In genomic region chr6:132188865-132189264, GRCh38 we compare ENCODE assay signal across 14 cellular contexts.
DNase-seq lines count a peak whose midpoint lies in the region; ATAC-seq and TF ChIP-seq lines count a peak whose summit lies in the region.
"Had no signal": no experiment of that assay in that cellular context is flagged by ENCODE, and none has a peak within 500 bp of the region (broad histone marks: within the 10 kb centered on the region; RNA-seq: fewer than 3 reads in every experiment).

No MANE protein-coding gene starts in this region.

- H3K4me1 ChIP-seq in foreskin keratinocyte: peaks cover 15% of the 10 kb centered on the region

- no peak overlapping the region for H3K27ac ChIP-seq in foreskin keratinocyte
- H3K27ac ChIP-seq: skin epidermis, VCaP had no signal

- DNase-seq in AG08395 (ENCODE audit: low spot score): peak; percentile 75
- DNase-seq in HS-5 (ENCODE audit: low read depth): peak; percentile 57
- DNase-seq in SW480 (ENCODE audit: low spot score): peak; percentile 44
- DNase-seq in foreskin keratinocyte: peak; percentile 14 to 26
- DNase-seq in NCI-H1417 (lab: John Stamatoyannopoulos, UW): no peak
- no peak for DNase-seq in T-helper 2 cell
- DNase-seq in NK-92 (lab: John Stamatoyannopoulos, UW; ENCODE audit: unreplicated experiment): no peak
- DNase-seq: AML-193, NCI-H2081, nephron progenitor cell had no signal

- ATAC-seq in foreskin keratinocyte (peak; percentile 68), GM19328 (IDR thresholded peaks at IDR 0.05; ENCODE audit: unreplicated experiment) (no peak)
- ATAC-seq: Panc1 had no signal

- TF ChIP-seq CTCF in foreskin keratinocyte (conservative IDR thresholded peaks at IDR 0.05): no peak

- no peaks in the 10 kb centered on the region for H3K27me3 ChIP-seq in foreskin keratinocyte

Comparison
In these comparisons a context has a peak if more than half of its experiments do, and no peak if none do; other contexts are left out.
1. DNase-seq: peak in AG08395 (single experiment), HS-5 (single experiment), SW480 (single experiment) and foreskin keratinocyte (2 of 2); none in NCI-H1417 (0 of 3), T-helper 2 cell (0 of 5) and NK-92 (single experiment).